In genomic region chr1:26774462-26774861, GRCh38 we compare ENCODE assay signal across 27 cellular contexts. TPM values are rescaled to one million over a fixed set of nuclear protein-coding genes. Genes with fewer than 3 reads are reported as not detected.
DNase-seq lines count a peak whose midpoint lies in the region; ATAC-seq and TF ChIP-seq lines count a peak whose summit lies in the region.
"Had no signal": no experiment of that assay in that cellular context is flagged by ENCODE, and none has a peak within 500 bp of the region (broad histone marks: within the 10 kb centered on the region; RNA-seq: fewer than 3 reads in every experiment).

No MANE protein-coding gene starts in this region.

- POLR2A ChIA-PET in MCF 10A (lab: Yijun Ruan, JAX) (no interaction called here), OCI-LY7 (lab: Charles Lee) (no interaction called here)

- no peaks in the 10 kb centered on the region for H3K27me3 Mint-ChIP-seq in MCF 10A (ENCODE audit: insufficient read depth, unreplicated experiment)
- no peaks in the 10 kb centered on the region for H3K27me3 Mint-ChIP-seq in stimulated activated naive B cell treated with anti-CD40 and anti-IgM and Interleukin-4, amounts not matched to agents 10 μg/mL and 1 μg/mL and 100 μg/mL, for 72 hours
- H3K27me3 Mint-ChIP-seq: activated CD4-positive, alpha-beta T cell treated with anti-CD3 and anti-CD28 coated beads for 36 hours; activated naive CD8-positive, alpha-beta T cell had no signal

- TSS peak; percentile 33 for BruUV-seq in MCF 10A (replicated peaks; lab: Mats Ljungman, UMichigan)
- BruUV-seq in OCI-LY7 (replicated peaks; lab: Mats Ljungman, UMichigan) = TSS peak; percentile 25

- H2AFZ ChIP-seq in OCI-LY7 (ENCODE audit: low read length) (no peak overlapping the region), fibroblast of lung (ENCODE audit: low read length) (no peak overlapping the region)

- no peak overlapping the region for H3K4me3 ChIP-seq in breast epithelium
- no peak overlapping the region for H3K4me3 ChIP-seq in OCI-LY7 (ENCODE audit: low read depth, low read length, poor library complexity, severe bottlenecking)
- H3K4me3 ChIP-seq in fibroblast of lung (replicated peaks in 1 of 4; ENCODE audit: control extremely low read depth in 1 of 4, insufficient read depth in 1 of 4, low read depth in 3 of 4, low read length in 4 of 4) = no peak overlapping the region
- H3K4me3 ChIP-seq: smooth muscle cell, tibial nerve had no signal

- CTCF ChIA-PET in MCF 10A (lab: Yijun Ruan, JAX) = no interaction called here
- CTCF ChIA-PET in OCI-LY7 (lab: Charles Lee; ENCODE audit: unreplicated experiment) = no interaction called here

- no peaks in the 10 kb centered on the region for H4K20me1 ChIP-seq in OCI-LY7 (ENCODE audit: insufficient read depth, low read length)
- H4K20me1 ChIP-seq in fibroblast of lung (ENCODE audit: control insufficient read depth, extremely low read depth, insufficient read depth, low read length) = no peaks in the 10 kb centered on the region

- DNase-seq in MCF 10A (ENCODE audit: unreplicated experiment) (no peak), breast epithelium (ENCODE audit: low spot score in 2 of 2) (no peak), OCI-LY7 (ENCODE audit: low spot score) (no peak), fibroblast of lung (ENCODE audit: low read depth in 2 of 2) (no peak), GM19240 (ENCODE audit: insufficient read length, low spot score) (no peak), NCI-H446 treated with DMSO at 0.1 percent for 48 hours (lab: John Stamatoyannopoulos, UW) (no peak), HCEC 1CT (no peak)
- no peak for DNase-seq in stimulated activated naive B cell treated with anti-CD40 and anti-IgM and Interleukin-4, amounts not matched to agents 10 μg/mL and 1 μg/mL and 100 μg/mL, for 72 hours
- DNase-seq: ACHN; activated CD4-positive, alpha-beta T cell treated with anti-CD3 and anti-CD28 coated beads for 36 hours; activated T-cell treated with anti-CD3 and anti-CD28 coated beads, Interleukin-2, amount 50 U/mL, for 4 hours; COR-L47; DMS79; GF-D8; H9; hippocampal formation; Karpas-422; mesendoderm; NCI-H510A treated with DMSO at 0.1 percent for 48 hours; NK-92 treated with Interleukin-12 subunit alpha and Interleukin-12 subunit beta, amount 100 ng/mL, for 24 hours; Right ventricle myocardium superior; stimulated activated CD4-positive, alpha-beta T cell treated with anti-CD3 and anti-CD28 coated beads, Interleukin-1b, Interleukin-23, amount 100 ng/mL, for 48 hours; stimulated activated CD8-positive, alpha-beta memory T cell treated with anti-CD3 and anti-CD28 coated beads, Interleukin-4, amount 100 ng/mL, for 48 hours had no signal

- no peak for TF ChIP-seq POLR2A in breast epithelium (IDR thresholded peaks at IDR 0.05)

- H3K79me2 ChIP-seq in OCI-LY7 (ENCODE audit: insufficient read depth, low read depth, low read length) = no peaks in the 10 kb centered on the region
- H3K79me2 ChIP-seq in fibroblast of lung (ENCODE audit: control insufficient read depth, insufficient read depth, low read length) = peaks cover 7% of the 10 kb centered on the region

- no peaks in the 10 kb centered on the region for H3K27me3 ChIP-seq in breast epithelium
- H3K27me3 ChIP-seq in fibroblast of lung (ENCODE audit: control insufficient read depth, insufficient read depth, low read length) = no peaks in the 10 kb centered on the region
- H3K27me3 ChIP-seq: tibial nerve had no signal

- no peak overlapping the region for H3K4me3 Mint-ChIP-seq in MCF 10A (ENCODE audit: unreplicated experiment)
- no peak overlapping the region for H3K4me3 Mint-ChIP-seq in stimulated activated naive B cell treated with anti-CD40 and anti-IgM and Interleukin-4, amounts not matched to agents 10 μg/mL and 1 μg/mL and 100 μg/mL, for 72 hours
- H3K4me3 Mint-ChIP-seq: activated CD4-positive, alpha-beta T cell treated with anti-CD3 and anti-CD28 coated beads for 36 hours; activated naive CD8-positive, alpha-beta T cell; activated T-cell treated with anti-CD3 and anti-CD28 coated beads, Interleukin-2, amount 50 U/mL, for 4 hours; H9; T-helper 2 cell treated with Interferon-gamma antibody and Interleukin-4, amounts not matched to agents 5 μg/mL and 100 μg/mL, for 36 hours had no signal

- peaks cover 20% of the 10 kb centered on the region for H3K4me1 Mint-ChIP-seq in MCF 10A (ENCODE audit: insufficient read depth, unreplicated experiment)
- H3K4me1 Mint-ChIP-seq in stimulated activated naive B cell treated with anti-CD40 and anti-IgM and Interleukin-4, amounts not matched to agents 10 μg/mL and 1 μg/mL and 100 μg/mL, for 72 hours = peaks cover 15 to 24% of the 10 kb centered on the region in 2 donors
- H3K4me1 Mint-ChIP-seq: H9 had no signal

- H3K27ac Mint-ChIP-seq in MCF 10A (ENCODE audit: low read depth, unreplicated experiment) = peak overlapping the region; percentile 64
- H3K27ac Mint-ChIP-seq in stimulated activated naive B cell treated with anti-CD40 and anti-IgM and Interleukin-4, amounts not matched to agents 10 μg/mL and 1 μg/mL and 100 μg/mL, for 72 hours = peak overlapping the region; percentile 65
- H3K27ac Mint-ChIP-seq: T-helper 2 cell treated with Interferon-gamma antibody and Interleukin-4, amounts not matched to agents 5 μg/mL and 100 μg/mL, for 36 hours had no signal

- H3K36me3 Mint-ChIP-seq in MCF 10A (ENCODE audit: insufficient read depth, unreplicated experiment) = peaks cover 96% of the 10 kb centered on the region
- peaks cover 54 to 76% of the 10 kb centered on the region in 2 donors for H3K36me3 Mint-ChIP-seq in stimulated activated naive B cell treated with anti-CD40 and anti-IgM and Interleukin-4, amounts not matched to agents 10 μg/mL and 1 μg/mL and 100 μg/mL, for 72 hours

- intact Hi-C loops in MCF 10A (cut with micrococcal nuclease) = loop anchor here (5.0 kb wide), 1 partner anchor 52 kb away; no protein-coding TSS in a partner anchor
- intact Hi-C loops in breast epithelium (cut with DNase I; ENCODE audit: low total_unique reads) = no loop called here
- intact Hi-C loops in OCI-LY7 (cut with micrococcal nuclease; ENCODE audit: unreplicated experiment) = no loop called here

- H3K4me2 ChIP-seq in OCI-LY7 (ENCODE audit: low read length) (no peak overlapping the region), fibroblast of lung (ENCODE audit: extremely low read depth, insufficient read depth, low read length) (no peak overlapping the region)
- H3K4me2 ChIP-seq: smooth muscle cell had no signal

- peaks cover 7 to 8% of the 10 kb centered on the region in 2 donors for H3K4me1 ChIP-seq in breast epithelium
- H3K4me1 ChIP-seq in OCI-LY7 (ENCODE audit: insufficient read depth, low read length, poor library complexity, severe bottlenecking) = no peaks in the 10 kb centered on the region
- H3K4me1 ChIP-seq in fibroblast of lung (ENCODE audit: control insufficient read depth, extremely low read depth, insufficient read depth, low read length) = peaks cover 28% of the 10 kb centered on the region

- H3K27ac ChIP-seq in breast epithelium = no peak overlapping the region
- no peak overlapping the region for H3K27ac ChIP-seq in OCI-LY7 (ENCODE audit: low read depth, low read length, poor library complexity, severe bottlenecking)
- peak overlapping the region; percentile 98 for H3K27ac ChIP-seq in fibroblast of lung (ENCODE audit: insufficient read depth, low read length)

- no peaks in the 10 kb centered on the region for H3K9me2 ChIP-seq in OCI-LY7 (ENCODE audit: insufficient read depth, low read length)

- no peaks in the 10 kb centered on the region for H3K9me3 Mint-ChIP-seq in MCF 10A (ENCODE audit: unreplicated experiment)
- no peaks in the 10 kb centered on the region for H3K9me3 Mint-ChIP-seq in stimulated activated naive B cell treated with anti-CD40 and anti-IgM and Interleukin-4, amounts not matched to agents 10 μg/mL and 1 μg/mL and 100 μg/mL, for 72 hours
- H3K9me3 Mint-ChIP-seq: activated T-cell treated with anti-CD3 and anti-CD28 coated beads, Interleukin-2, amount 50 U/mL, for 4 hours; H9; T-helper 2 cell treated with Interferon-gamma antibody and Interleukin-4, amounts not matched to agents 5 μg/mL and 100 μg/mL, for 36 hours had no signal

- TF ChIP-seq CTCF in MCF 10A (IDR thresholded peaks at IDR 0.05; ENCODE audit: unreplicated experiment) (no peak), breast epithelium (IDR thresholded peaks at IDR 0.05) (no peak), OCI-LY7 (conservative IDR thresholded peaks at IDR 0.05; ENCODE audit: low read length) (no peak), fibroblast of lung (conservative IDR thresholded peaks at IDR 0.05 in 1 of 2, IDR thresholded peaks at IDR 0.05 in 1 of 2; ENCODE audit: low read depth in 1 of 2, low read length in 2 of 2) (no peak)

- H3K36me3 ChIP-seq in breast epithelium = peaks cover 27% of the 10 kb centered on the region
- peaks cover 100% of the 10 kb centered on the region for H3K36me3 ChIP-seq in OCI-LY7 (ENCODE audit: insufficient read depth, low read length)
- peaks cover 25% of the 10 kb centered on the region for H3K36me3 ChIP-seq in fibroblast of lung (ENCODE audit: control insufficient read depth, insufficient read depth, low read length)

- no peaks in the 10 kb centered on the region for H3K9me3 ChIP-seq in breast epithelium
- no peaks in the 10 kb centered on the region for H3K9me3 ChIP-seq in OCI-LY7 (ENCODE audit: low read length)
- no peaks in the 10 kb centered on the region for H3K9me3 ChIP-seq in fibroblast of lung (ENCODE audit: control insufficient read depth, insufficient read depth, low read depth, low read length)
- H3K9me3 ChIP-seq: tibial nerve had no signal

- no peak overlapping the region for H3K9ac ChIP-seq in fibroblast of lung (ENCODE audit: insufficient read depth, low read length)

- no peak for ATAC-seq in stimulated activated naive B cell treated with anti-CD40 and anti-IgM and Interleukin-4, amounts not matched to agents 10 μg/mL and 1 μg/mL and 100 μg/mL, for 72 hours (replicated peaks)
- ATAC-seq: activated CD4-positive, alpha-beta T cell treated with anti-CD3 and anti-CD28 coated beads for 36 hours; activated T-cell treated with anti-CD3 and anti-CD28 coated beads, Interleukin-2, amount 50 U/mL, for 4 hours had no signal

RNA-seq across cellular contexts. Expression of gene PIGV, which starts 13.3 kb away (rescaled TPM):
- total RNA-seq in MCF 10A (2022) (13.3 and 14.7 TPM in 2 replicates), breast epithelium (10 to 100 TPM; 18.7 to 36.8 (median 29.7) TPM), OCI-LY7 (2022) (15.2 and 18.0 TPM in 2 replicates), fibroblast of lung (17.2 and 29.6 TPM in 2 replicates)
- 8.2 and 10.3 TPM in 2 replicates for total RNA-seq in OCI-LY7 (2014; rRNA removed; shearing (Covaris generic))
- 10.4 and 13.3 TPM in 2 replicates for polyA plus RNA-seq in fibroblast of lung
- 7.6 and 8.9 TPM in 2 replicates for polyA plus RNA-seq in fibroblast of lung (2012)
- 16.0 and 24.3 TPM in 2 replicates for polyA minus RNA-seq in fibroblast of lung (ENCODE audit: low replicate concordance)

RNA-seq across cellular contexts. Expression of gene ZDHHC18, which starts 52.0 kb away (rescaled TPM):
- total RNA-seq in MCF 10A (2022) (14.0 and 15.5 TPM in 2 replicates), breast epithelium (10 to 100 TPM; 12.3 to 35.4 (median 16.4) TPM), OCI-LY7 (2022) (17.1 and 18.2 TPM in 2 replicates), fibroblast of lung (4.6 and 6.3 TPM in 2 replicates)
- 8.0 and 19.5 TPM in 2 replicates for total RNA-seq in OCI-LY7 (2014; rRNA removed; shearing (Covaris generic))
- 16.9 and 22.3 TPM in 2 replicates for polyA plus RNA-seq in fibroblast of lung
- 14.3 and 18.7 TPM in 2 replicates for polyA plus RNA-seq in fibroblast of lung (2012)
- 56.9 and 116 TPM in 2 replicates for polyA minus RNA-seq in fibroblast of lung (ENCODE audit: low replicate concordance)
